8 cellular contexts compared by ENCODE assay signal in the genomic region with DNA sequence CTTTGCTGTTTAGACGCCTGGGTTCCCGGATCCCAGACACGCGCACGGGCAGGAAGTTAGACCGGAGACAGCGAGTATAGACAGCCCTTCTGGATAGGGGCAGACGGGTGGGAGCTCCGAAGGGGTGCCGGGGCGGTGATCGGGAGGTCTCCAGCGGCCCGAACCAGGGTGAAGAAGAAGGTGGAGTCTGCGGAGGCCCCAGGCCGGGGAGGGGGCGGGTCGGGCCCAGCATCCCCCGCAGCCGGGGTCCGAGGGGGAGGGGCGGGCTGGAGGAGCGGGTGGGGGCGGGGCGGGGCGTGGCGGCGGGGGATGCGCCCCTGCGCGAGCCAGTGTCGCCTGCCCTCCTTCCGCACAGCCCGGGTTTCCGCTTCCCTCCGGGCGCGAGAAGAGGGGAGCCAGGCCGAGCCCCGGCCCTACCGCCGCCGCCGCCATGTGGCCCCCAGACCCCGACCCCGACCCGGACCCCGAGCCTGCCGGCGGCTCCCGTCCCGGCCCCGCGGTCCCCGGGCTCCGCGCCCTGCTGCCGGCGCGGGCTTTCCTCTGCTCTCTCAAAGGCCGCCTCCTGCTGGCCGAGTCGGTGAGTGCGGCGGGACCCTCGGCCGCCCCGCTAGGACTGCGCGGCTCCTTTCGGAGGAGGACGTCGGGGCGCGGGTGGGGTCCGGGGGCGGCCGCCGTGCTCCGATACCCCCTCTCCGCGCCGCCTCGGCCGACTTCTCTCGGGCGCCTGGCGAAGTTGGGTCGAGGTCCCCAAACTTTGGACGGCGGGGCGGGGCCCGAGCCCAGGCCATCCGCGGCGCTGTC. TPM values are rescaled to one million over a fixed set of nuclear protein-coding genes. Genes with fewer than 3 reads are reported as not detected.
DNase-seq lines count a peak whose midpoint lies in the region; ATAC-seq and TF ChIP-seq lines count a peak whose summit lies in the region.

A gene with protein sequence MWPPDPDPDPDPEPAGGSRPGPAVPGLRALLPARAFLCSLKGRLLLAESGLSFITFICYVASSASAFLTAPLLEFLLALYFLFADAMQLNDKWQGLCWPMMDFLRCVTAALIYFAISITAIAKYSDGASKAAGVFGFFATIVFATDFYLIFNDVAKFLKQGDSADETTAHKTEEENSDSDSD (plus strand): TSS at position 329 of the 801 bp plus-strand sequence. CDS start 102 bp downstream, at position 431.

- peaks cover 40% of the 10 kb centered on the region for H4K20me1 ChIP-seq in smooth muscle cell (ENCODE audit: low read depth)

- peak; percentile 52 for DNase-seq in COLO668 (lab: John Stamatoyannopoulos, UW; ENCODE audit: unreplicated experiment)
- peak; percentile 59 for DNase-seq in T-helper 9 cell
- peak; percentile 74 for DNase-seq in astrocyte of the spinal cord (ENCODE audit: low read depth, low spot score)
- peak; percentile 75 for DNase-seq in smooth muscle cell (lab: John Stamatoyannopoulos, UW; ENCODE audit: unreplicated experiment)

- H3K9ac ChIP-seq in iPS-15b (ENCODE audit: low read depth, low read length) (peak within 1 kb of the TSS; percentile 62), smooth muscle cell (ENCODE audit: low read depth) (peak within 1 kb of the TSS; percentile 92)

- peak within 1 kb of the TSS; percentile 72 for H3K4me3 ChIP-seq in astrocyte of the spinal cord (ENCODE audit: low read depth, low read length)
- peak within 1 kb of the TSS; percentile 84 for H3K4me3 ChIP-seq in iPS-15b (ENCODE audit: low read depth, low read length)
- H3K4me3 ChIP-seq in smooth muscle cell = peak within 1 kb of the TSS; percentile 97

- H3K4me2 ChIP-seq in smooth muscle cell = peak within 1 kb of the TSS; percentile 90

- no peaks in the 10 kb centered on the region for H3F3A ChIP-seq in smooth muscle cell (ENCODE audit: low read depth)

- ATAC-seq in GM21381 (IDR thresholded peaks at IDR 0.05; ENCODE audit: unreplicated experiment) (peak; percentile 47), HG03196 (IDR thresholded peaks at IDR 0.05; ENCODE audit: unreplicated experiment) (no peak)

- H3K36me3 ChIP-seq in KOPT-K1 (ENCODE audit: insufficient read depth, low read length) (peaks cover 33% of the 10 kb centered on the region), iPS-15b (ENCODE audit: control insufficient read depth, insufficient read depth, low read length) (peaks cover 3% of the 10 kb centered on the region), smooth muscle cell (ENCODE audit: low read depth) (no peaks in the 10 kb centered on the region)

- peak within 1 kb of the TSS; percentile 79 for H2AFZ ChIP-seq in smooth muscle cell (ENCODE audit: low read depth)

- H3K4me1 ChIP-seq in iPS-15b (ENCODE audit: control insufficient read depth, insufficient read depth, low read length) (peaks cover 10% of the 10 kb centered on the region), smooth muscle cell (ENCODE audit: low read depth) (peaks cover 8% of the 10 kb centered on the region)

- peaks cover 15% of the 10 kb centered on the region for H3K9me3 ChIP-seq in KOPT-K1 (ENCODE audit: insufficient read depth, low read length, poor library complexity, severe bottlenecking)
- H3K9me3 ChIP-seq in iPS-15b (ENCODE audit: control insufficient read depth, insufficient read depth, low read length) = no peaks in the 10 kb centered on the region
- no peaks in the 10 kb centered on the region for H3K9me3 ChIP-seq in smooth muscle cell (replicated peaks; ENCODE audit: low read depth)

- H3K79me2 ChIP-seq in smooth muscle cell (ENCODE audit: low read depth) = peaks cover 15% of the 10 kb centered on the region

- WGBS in smooth muscle cell (ENCODE audit: low lambda C conversion rate) = under 1% methylated on average over 30 of the region's 96 CpGs

- TF ChIP-seq CTCF in astrocyte of the spinal cord (IDR thresholded peaks at IDR 0.05; ENCODE audit: low read depth, low read length) = peak; percentile 62
- TF ChIP-seq CTCF in smooth muscle cell (IDR thresholded peaks at IDR 0.05; ENCODE audit: borderline replicate concordance, insufficient read depth, poor library complexity, severe bottlenecking) = peak; percentile 74

- peak within 1 kb of the TSS; percentile 92 for H3K27ac ChIP-seq in KOPT-K1 (ENCODE audit: low read depth, low read length, poor library complexity, severe bottlenecking)
- peak within 1 kb of the TSS; percentile 67 for H3K27ac ChIP-seq in smooth muscle cell (ENCODE audit: low read depth)

- in situ Hi-C loops in astrocyte of the spinal cord (cut with HindIII; ENCODE audit: low sequenced_read_pairs) = no loop called here

- H3K27me3 ChIP-seq in iPS-15b (ENCODE audit: control insufficient read depth, insufficient read depth, low read length) = peaks cover 8% of the 10 kb centered on the region
- H3K27me3 ChIP-seq in smooth muscle cell (ENCODE audit: low read depth) = no peaks in the 10 kb centered on the region

RNA-seq across cellular contexts. Expression of the gene that starts here (rescaled TPM):
- 21.8 and 36.6 TPM in 2 replicates for total RNA-seq in smooth muscle cell
- 57.3 and 57.8 TPM in 2 replicates for polyA plus RNA-seq in smooth muscle cell
